ENCODE assay signal across 1 cellular context in the genomic region with DNA sequence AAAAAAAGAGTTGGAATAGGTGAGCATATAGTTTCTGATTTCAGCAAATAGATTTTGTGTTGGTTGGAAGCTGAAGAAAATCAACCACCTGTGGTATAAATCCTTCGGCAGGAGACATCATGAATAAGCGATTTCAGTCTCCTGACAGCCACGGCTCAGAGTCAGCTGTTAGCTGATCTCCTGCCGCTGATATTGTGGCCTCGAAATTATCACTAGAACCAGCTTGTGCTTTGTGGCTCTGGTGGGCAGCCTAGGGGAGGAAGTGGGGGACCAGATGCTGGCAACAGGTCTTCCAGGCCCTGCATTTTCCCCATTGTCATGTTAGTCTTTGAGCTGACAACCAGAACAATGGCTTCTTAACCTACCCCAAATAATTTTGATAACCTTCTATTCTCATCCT.
A peak's percentile ranks its signal among the peaks of the same experiment; 100 is the strongest.
TF ChIP-seq lines count a peak whose summit lies in the region.

No MANE protein-coding gene starts in this region.

TF ChIP-seq in K562, 482 proteins besides CTCF, POLR2A, EP300 and RAD21 (continued from another document and continues in another):
- TF ChIP-seq, protein P1, sequence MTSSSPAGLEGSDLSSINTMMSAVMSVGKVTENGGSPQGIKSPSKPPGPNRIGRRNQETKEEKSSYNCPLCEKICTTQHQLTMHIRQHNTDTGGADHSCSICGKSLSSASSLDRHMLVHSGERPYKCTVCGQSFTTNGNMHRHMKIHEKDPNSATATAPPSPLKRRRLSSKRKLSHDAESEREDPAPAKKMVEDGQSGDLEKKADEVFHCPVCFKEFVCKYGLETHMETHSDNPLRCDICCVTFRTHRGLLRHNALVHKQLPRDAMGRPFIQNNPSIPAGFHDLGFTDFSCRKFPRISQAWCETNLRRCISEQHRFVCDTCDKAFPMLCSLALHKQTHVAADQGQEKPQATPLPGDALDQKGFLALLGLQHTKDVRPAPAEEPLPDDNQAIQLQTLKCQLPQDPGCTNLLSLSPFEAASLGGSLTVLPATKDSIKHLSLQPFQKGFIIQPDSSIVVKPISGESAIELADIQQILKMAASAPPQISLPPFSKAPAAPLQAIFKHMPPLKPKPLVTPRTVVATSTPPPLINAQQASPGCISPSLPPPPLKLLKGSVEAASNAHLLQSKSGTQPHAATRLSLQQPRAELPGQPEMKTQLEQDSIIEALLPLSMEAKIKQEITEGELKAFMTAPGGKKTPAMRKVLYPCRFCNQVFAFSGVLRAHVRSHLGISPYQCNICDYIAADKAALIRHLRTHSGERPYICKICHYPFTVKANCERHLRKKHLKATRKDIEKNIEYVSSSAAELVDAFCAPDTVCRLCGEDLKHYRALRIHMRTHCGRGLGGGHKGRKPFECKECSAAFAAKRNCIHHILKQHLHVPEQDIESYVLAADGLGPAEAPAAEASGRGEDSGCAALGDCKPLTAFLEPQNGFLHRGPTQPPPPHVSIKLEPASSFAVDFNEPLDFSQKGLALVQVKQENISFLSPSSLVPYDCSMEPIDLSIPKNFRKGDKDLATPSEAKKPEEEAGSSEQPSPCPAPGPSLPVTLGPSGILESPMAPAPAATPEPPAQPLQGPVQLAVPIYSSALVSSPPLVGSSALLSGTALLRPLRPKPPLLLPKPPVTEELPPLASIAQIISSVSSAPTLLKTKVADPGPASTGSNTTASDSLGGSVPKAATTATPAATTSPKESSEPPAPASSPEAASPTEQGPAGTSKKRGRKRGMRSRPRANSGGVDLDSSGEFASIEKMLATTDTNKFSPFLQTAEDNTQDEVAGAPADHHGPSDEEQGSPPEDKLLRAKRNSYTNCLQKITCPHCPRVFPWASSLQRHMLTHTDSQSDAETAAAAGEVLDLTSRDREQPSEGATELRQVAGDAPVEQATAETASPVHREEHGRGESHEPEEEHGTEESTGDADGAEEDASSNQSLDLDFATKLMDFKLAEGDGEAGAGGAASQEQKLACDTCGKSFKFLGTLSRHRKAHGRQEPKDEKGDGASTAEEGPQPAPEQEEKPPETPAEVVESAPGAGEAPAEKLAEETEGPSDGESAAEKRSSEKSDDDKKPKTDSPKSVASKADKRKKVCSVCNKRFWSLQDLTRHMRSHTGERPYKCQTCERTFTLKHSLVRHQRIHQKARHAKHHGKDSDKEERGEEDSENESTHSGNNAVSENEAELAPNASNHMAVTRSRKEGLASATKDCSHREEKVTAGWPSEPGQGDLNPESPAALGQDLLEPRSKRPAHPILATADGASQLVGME (CRISPR knock-in tag; IDR thresholded peaks at IDR 0.05), result no peak
- TF ChIP-seq POLR2B (IDR thresholded peaks at IDR 0.05; ENCODE audit: low read depth, partially characterized antibody) (no peak), ZNF561 (CRISPR knock-in tag; conservative IDR thresholded peaks at IDR 0.05) (no peak), EGR1 (conservative IDR thresholded peaks at IDR 0.05) (no peak), SRSF1 (IDR thresholded peaks at IDR 0.05; ENCODE audit: low read depth, low read length) (no peak), ZNF253 (CRISPR knock-in tag; conservative IDR thresholded peaks at IDR 0.05) (no peak), RAD51 (IDR thresholded peaks at IDR 0.05; ENCODE audit: borderline replicate concordance, low read depth) (no peak), CBFA2T3 (IDR thresholded peaks at IDR 0.05) (peak; percentile 82), FOSL1 (tag; conservative IDR thresholded peaks at IDR 0.05) (no peak), ARID1B (IDR thresholded peaks at IDR 0.05) (peak; percentile 78), ZNF134 (CRISPR knock-in tag; conservative IDR thresholded peaks at IDR 0.05) (0 out of 2 replicates have a peak, but pooled peaks have one; percentile 17), ZNF3 (CRISPR knock-in tag; IDR thresholded peaks at IDR 0.05) (no peak), PPARD (CRISPR knock-in tag; IDR thresholded peaks at IDR 0.05) (no peak), SOX6 (IDR thresholded peaks at IDR 0.05) (peak; percentile 79), ZNF696 (CRISPR knock-in tag; conservative IDR thresholded peaks at IDR 0.05) (no peak), ZNF507 (tag; conservative IDR thresholded peaks at IDR 0.05) (no peak), U2AF1 (optimal IDR thresholded peaks at IDR 0.05; ENCODE audit: low read depth, low read length) (no peak), ZNF445 (CRISPR knock-in tag; IDR thresholded peaks at IDR 0.05; ENCODE audit: low read depth) (peak; percentile 61; the same call in 1 of the 2 replicates), NFATC3 (IDR thresholded peaks at IDR 0.05) (no peak), SAFB2 (IDR thresholded peaks at IDR 0.05; ENCODE audit: borderline replicate concordance, low read depth, low read length, severe bottlenecking) (no peak), FOXJ2 (tag; IDR thresholded peaks at IDR 0.05) (no peak), CBFB (CRISPR knock-in tag; IDR thresholded peaks at IDR 0.05) (no peak), ZBTB17 (CRISPR knock-in tag; IDR thresholded peaks at IDR 0.05) (peak; percentile 70; the same call in 1 of the 2 replicates), STAT5A (IDR thresholded peaks at IDR 0.05; ENCODE audit: borderline replicate concordance, low read length) (peak; percentile 28; the same call in 1 of the 2 replicates), RBM39 (optimal IDR thresholded peaks at IDR 0.05; ENCODE audit: low read depth, low read length) (no peak)
- TF ChIP-seq, protein P2, sequence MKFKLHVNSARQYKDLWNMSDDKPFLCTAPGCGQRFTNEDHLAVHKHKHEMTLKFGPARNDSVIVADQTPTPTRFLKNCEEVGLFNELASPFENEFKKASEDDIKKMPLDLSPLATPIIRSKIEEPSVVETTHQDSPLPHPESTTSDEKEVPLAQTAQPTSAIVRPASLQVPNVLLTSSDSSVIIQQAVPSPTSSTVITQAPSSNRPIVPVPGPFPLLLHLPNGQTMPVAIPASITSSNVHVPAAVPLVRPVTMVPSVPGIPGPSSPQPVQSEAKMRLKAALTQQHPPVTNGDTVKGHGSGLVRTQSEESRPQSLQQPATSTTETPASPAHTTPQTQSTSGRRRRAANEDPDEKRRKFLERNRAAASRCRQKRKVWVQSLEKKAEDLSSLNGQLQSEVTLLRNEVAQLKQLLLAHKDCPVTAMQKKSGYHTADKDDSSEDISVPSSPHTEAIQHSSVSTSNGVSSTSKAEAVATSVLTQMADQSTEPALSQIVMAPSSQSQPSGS (CRISPR knock-in tag; IDR thresholded peaks at IDR 0.05), result no peak
- TF ChIP-seq, protein P3, sequence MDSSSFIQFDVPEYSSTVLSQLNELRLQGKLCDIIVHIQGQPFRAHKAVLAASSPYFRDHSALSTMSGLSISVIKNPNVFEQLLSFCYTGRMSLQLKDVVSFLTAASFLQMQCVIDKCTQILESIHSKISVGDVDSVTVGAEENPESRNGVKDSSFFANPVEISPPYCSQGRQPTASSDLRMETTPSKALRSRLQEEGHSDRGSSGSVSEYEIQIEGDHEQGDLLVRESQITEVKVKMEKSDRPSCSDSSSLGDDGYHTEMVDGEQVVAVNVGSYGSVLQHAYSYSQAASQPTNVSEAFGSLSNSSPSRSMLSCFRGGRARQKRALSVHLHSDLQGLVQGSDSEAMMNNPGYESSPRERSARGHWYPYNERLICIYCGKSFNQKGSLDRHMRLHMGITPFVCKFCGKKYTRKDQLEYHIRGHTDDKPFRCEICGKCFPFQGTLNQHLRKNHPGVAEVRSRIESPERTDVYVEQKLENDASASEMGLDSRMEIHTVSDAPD (CRISPR knock-in tag; IDR thresholded peaks at IDR 0.05), result no peak
- TF ChIP-seq, protein P4, sequence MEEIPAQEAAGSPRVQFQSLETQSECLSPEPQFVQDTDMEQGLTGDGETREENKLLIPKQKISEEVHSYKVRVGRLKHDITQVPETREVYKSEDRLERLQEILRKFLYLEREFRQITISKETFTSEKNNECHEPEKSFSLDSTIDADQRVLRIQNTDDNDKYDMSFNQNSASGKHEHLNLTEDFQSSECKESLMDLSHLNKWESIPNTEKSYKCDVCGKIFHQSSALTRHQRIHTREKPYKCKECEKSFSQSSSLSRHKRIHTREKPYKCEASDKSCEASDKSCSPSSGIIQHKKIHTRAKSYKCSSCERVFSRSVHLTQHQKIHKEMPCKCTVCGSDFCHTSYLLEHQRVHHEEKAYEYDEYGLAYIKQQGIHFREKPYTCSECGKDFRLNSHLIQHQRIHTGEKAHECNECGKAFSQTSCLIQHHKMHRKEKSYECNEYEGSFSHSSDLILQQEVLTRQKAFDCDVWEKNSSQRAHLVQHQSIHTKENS (CRISPR knock-in tag; IDR thresholded peaks at IDR 0.05), result no peak
- TF ChIP-seq, protein P5, sequence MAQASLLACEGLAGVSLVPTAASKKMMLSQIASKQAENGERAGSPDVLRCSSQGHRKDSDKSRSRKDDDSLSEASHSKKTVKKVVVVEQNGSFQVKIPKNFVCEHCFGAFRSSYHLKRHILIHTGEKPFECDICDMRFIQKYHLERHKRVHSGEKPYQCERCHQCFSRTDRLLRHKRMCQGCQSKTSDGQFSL (CRISPR knock-in tag; IDR thresholded peaks at IDR 0.05), result no peak
- TF ChIP-seq, protein P5 (tag; IDR thresholded peaks at IDR 0.05), result no peak
- TF ChIP-seq, protein P6, sequence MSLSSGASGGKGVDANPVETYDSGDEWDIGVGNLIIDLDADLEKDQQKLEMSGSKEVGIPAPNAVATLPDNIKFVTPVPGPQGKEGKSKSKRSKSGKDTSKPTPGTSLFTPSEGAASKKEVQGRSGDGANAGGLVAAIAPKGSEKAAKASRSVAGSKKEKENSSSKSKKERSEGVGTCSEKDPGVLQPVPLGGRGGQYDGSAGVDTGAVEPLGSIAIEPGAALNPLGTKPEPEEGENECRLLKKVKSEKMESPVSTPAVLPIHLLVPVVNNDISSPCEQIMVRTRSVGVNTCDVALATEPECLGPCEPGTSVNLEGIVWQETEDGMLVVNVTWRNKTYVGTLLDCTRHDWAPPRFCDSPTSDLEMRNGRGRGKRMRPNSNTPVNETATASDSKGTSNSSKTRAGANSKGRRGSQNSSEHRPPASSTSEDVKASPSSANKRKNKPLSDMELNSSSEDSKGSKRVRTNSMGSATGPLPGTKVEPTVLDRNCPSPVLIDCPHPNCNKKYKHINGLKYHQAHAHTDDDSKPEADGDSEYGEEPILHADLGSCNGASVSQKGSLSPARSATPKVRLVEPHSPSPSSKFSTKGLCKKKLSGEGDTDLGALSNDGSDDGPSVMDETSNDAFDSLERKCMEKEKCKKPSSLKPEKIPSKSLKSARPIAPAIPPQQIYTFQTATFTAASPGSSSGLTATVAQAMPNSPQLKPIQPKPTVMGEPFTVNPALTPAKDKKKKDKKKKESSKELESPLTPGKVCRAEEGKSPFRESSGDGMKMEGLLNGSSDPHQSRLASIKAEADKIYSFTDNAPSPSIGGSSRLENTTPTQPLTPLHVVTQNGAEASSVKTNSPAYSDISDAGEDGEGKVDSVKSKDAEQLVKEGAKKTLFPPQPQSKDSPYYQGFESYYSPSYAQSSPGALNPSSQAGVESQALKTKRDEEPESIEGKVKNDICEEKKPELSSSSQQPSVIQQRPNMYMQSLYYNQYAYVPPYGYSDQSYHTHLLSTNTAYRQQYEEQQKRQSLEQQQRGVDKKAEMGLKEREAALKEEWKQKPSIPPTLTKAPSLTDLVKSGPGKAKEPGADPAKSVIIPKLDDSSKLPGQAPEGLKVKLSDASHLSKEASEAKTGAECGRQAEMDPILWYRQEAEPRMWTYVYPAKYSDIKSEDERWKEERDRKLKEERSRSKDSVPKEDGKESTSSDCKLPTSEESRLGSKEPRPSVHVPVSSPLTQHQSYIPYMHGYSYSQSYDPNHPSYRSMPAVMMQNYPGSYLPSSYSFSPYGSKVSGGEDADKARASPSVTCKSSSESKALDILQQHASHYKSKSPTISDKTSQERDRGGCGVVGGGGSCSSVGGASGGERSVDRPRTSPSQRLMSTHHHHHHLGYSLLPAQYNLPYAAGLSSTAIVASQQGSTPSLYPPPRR (CRISPR knock-in tag; IDR thresholded peaks at IDR 0.05; ENCODE audit: borderline replicate concordance), result no peak
- TF ChIP-seq, protein P7, sequence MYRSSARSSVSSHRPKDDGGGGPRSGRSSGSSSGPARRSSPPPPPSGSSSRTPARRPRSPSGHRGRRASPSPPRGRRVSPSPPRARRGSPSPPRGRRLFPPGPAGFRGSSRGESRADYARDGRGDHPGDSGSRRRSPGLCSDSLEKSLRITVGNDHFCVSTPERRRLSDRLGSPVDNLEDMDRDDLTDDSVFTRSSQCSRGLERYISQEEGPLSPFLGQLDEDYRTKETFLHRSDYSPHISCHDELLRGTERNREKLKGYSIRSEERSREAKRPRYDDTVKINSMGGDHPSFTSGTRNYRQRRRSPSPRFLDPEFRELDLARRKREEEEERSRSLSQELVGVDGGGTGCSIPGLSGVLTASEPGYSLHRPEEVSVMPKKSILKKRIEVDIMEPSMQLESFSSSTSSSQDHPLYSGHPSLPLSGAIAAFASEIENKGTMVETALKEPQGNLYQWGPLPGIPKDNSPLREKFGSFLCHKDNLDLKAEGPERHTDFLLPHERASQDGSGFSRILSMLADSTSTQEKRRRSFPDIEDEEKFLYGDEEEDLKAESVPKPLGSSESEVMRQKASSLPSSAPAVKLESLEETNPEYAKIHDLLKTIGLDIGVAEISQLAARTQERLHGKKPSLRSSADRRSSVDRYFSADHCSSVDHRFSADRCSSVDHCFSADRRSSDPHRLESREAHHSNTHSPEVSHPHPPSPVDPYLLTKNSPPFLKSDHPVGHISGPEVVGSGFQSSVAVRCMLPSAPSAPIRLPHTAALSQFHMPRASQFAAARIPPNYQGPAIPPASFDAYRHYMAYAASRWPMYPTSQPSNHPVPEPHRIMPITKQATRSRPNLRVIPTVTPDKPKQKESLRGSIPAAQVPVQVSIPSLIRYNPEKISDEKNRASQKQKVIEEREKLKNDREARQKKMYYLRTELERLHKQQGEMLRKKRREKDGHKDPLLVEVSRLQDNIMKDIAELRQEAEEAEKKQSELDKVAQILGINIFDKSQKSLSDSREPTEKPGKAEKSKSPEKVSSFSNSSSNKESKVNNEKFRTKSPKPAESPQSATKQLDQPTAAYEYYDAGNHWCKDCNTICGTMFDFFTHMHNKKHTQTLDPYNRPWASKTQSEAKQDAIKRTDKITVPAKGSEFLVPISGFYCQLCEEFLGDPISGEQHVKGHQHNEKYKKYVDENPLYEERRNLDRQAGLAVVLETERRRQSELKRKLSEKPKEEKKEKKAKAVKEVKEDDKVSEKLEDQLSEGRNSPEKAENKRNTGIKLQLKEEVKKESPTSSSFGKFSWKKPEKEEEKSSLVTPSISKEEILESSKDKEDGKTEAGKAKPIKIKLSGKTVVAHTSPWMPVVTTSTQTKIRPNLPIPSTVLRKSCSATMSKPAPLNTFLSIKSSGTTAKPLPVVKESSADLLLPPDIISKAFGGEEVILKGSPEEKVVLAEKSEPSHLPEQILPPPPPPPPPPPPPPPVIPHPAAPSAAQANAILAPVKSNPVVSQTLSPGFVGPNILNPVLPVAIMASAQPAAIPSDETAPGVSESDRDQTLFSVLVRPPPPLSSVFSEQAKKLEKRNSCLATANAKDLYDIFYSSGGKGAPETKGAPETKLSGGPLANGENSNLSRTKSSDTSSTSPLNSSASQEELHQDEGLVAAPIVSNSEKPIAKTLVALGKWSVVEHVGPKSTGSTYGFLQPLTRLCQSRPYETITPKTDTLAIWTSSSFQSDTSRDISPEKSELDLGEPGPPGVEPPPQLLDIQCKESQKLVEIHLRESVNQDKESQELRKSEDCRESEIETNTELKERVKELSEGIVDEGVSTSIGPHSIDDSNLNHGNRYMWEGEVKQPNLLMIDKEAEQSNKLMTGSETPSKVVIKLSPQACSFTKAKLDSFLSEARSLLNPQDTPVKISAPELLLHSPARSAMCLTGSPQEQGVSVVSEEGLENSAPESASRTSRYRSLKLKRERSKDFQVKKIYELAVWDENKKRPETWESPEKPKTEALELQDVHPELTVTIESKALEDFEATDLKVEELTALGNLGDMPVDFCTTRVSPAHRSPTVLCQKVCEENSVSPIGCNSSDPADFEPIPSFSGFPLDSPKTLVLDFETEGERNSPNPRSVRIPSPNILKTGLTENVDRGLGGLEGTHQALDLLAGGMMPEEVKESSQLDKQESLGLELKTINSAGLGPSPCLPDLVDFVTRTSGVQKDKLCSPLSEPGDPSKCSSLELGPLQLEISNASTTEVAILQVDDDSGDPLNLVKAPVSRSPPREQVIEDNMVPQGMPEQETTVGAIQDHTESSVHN (IDR thresholded peaks at IDR 0.05; ENCODE audit: borderline replicate concordance in 1 of 2, low read depth in 1 of 2), result peak in 1 of 2 experiments; percentile 83; a peak in 2 of 4 replicates
